Comparison of ENCODE assay signal across 23 cellular contexts in genomic region chr11:111785886-111786412, GRCh38. TPM values are rescaled to one million over a fixed set of nuclear protein-coding genes. Genes with fewer than 3 reads are reported as not detected.
DNase-seq lines count a peak whose midpoint lies in the region; ATAC-seq and TF ChIP-seq lines count a peak whose summit lies in the region.
"Had no signal": no experiment of that assay in that cellular context is flagged by ENCODE, and none has a peak within 500 bp of the region (broad histone marks: within the 10 kb centered on the region; RNA-seq: fewer than 3 reads in every experiment).

No MANE protein-coding gene starts in this region.

- no peak overlapping the region for H3K27ac ChIP-seq in OCI-LY7 (ENCODE audit: low read depth, low read length, poor library complexity, severe bottlenecking)
- H3K27ac ChIP-seq: 22Rv1, colonic mucosa, SJCRH30, upper lobe of right lung had no signal

- DNase-seq in Right ventricle myocardium inferior (ENCODE audit: missing footprints) (no peak), cardiac septum (ENCODE audit: low spot score) (no peak), left ventricle myocardium superior (no peak), mucosa of descending colon (no peak), Kasumi-1 (lab: John Stamatoyannopoulos, UW) (no peak), dermis blood vessel endothelial cell (no peak), OCI-LY7 (ENCODE audit: low spot score) (no peak)
- DNase-seq: activated B cell treated with CpG ODN at 0.5 μM for 24 hours; activated naive CD4-positive, alpha-beta T cell treated with anti-CD3 and anti-CD28 coated beads, Interleukin-2, amount 10 ng/mL, durations not matched to agents 7 days and 5 days; CD8-positive, alpha-beta T cell; colonic mucosa; effector memory CD4-positive, alpha-beta T cell; erythroblast; GOT3; midbrain; naive thymus-derived CD8-positive, alpha-beta T cell; NCI-H1694; occipital lobe; SJCRH30; stimulated activated CD4-positive, alpha-beta T cell treated with anti-CD3 and anti-CD28 coated beads, Interleukin-4, amount 100 ng/mL, for 1 hour; upper lobe of right lung had no signal

- H3K9me3 ChIP-seq in mucosa of descending colon (no peaks in the 10 kb centered on the region), OCI-LY7 (ENCODE audit: low read length) (no peaks in the 10 kb centered on the region)
- H3K9me3 ChIP-seq: colonic mucosa, SJCRH30, upper lobe of right lung had no signal

- H3K4me3 ChIP-seq in mucosa of descending colon (no peak overlapping the region), OCI-LY7 (ENCODE audit: low read depth, low read length, poor library complexity, severe bottlenecking) (no peak overlapping the region)
- H3K4me3 ChIP-seq: colonic mucosa, SJCRH30, upper lobe of right lung had no signal

- ATAC-seq in Right ventricle myocardium inferior, result peak; percentile 65
- ATAC-seq in left ventricle myocardium superior, result peak; percentile 68
- ATAC-seq in mucosa of descending colon, result peak; percentile 52
- ATAC-seq in HG03460 (IDR thresholded peaks at IDR 0.05; ENCODE audit: unreplicated experiment), result no peak
- ATAC-seq: CD8-positive, alpha-beta T cell; naive thymus-derived CD8-positive, alpha-beta T cell; upper lobe of right lung had no signal

- no peak overlapping the region for H2AFZ ChIP-seq in OCI-LY7 (ENCODE audit: low read length)

- TF ChIP-seq CTCF in mucosa of descending colon (IDR thresholded peaks at IDR 0.05) (no peak), OCI-LY7 (conservative IDR thresholded peaks at IDR 0.05; ENCODE audit: low read length) (no peak)

- POLR2A ChIA-PET in OCI-LY7 (lab: Charles Lee), result interaction anchor here (0.8 to 1.3 kb wide), 3 partner anchors 41 to 190 kb away, joined by 3 read pairs; no protein-coding TSS in a partner anchor

- peaks cover 9% of the 10 kb centered on the region for H3K4me1 ChIP-seq in mucosa of descending colon (ENCODE audit: low read depth)
- H3K4me1 ChIP-seq in OCI-LY7 (ENCODE audit: insufficient read depth, low read length, poor library complexity, severe bottlenecking), result no peaks in the 10 kb centered on the region
- H3K4me1 ChIP-seq: colonic mucosa, SJCRH30, upper lobe of right lung had no signal

- no peaks in the 10 kb centered on the region for H4K20me1 ChIP-seq in OCI-LY7 (ENCODE audit: insufficient read depth, low read length)

- CTCF ChIA-PET in OCI-LY7 (lab: Charles Lee; ENCODE audit: unreplicated experiment), result interaction anchor here (0.5 kb wide), 1 partner anchor 70 kb away, joined by 3 read pairs; no protein-coding TSS in a partner anchor

- no peak overlapping the region for H3K4me2 ChIP-seq in OCI-LY7 (ENCODE audit: low read length)

- intact Hi-C loops in Right ventricle myocardium inferior (cut with DNase I), result no loop called here
- intact Hi-C loops in cardiac septum (cut with DNase I), result loop anchor here (5.0 kb wide), 1 partner anchor 36 kb away; no protein-coding TSS in a partner anchor
- intact Hi-C loops in left ventricle myocardium superior (cut with micrococcal nuclease), result no loop called here
- intact Hi-C loops in mucosa of descending colon (cut with DNase I, micrococcal nuclease), result loop anchor here in 1 of 2 donors (10.0 kb wide), 1 partner anchor 49 kb away; no protein-coding TSS in a partner anchor
- intact Hi-C loops in OCI-LY7 (cut with micrococcal nuclease; ENCODE audit: unreplicated experiment), result no loop called here

- H3K9me2 ChIP-seq in OCI-LY7 (ENCODE audit: insufficient read depth, low read length), result no peaks in the 10 kb centered on the region

- H3K79me2 ChIP-seq in OCI-LY7 (ENCODE audit: insufficient read depth, low read depth, low read length), result no peaks in the 10 kb centered on the region

- H3K36me3 ChIP-seq in mucosa of descending colon (ENCODE audit: low read depth) (no peaks in the 10 kb centered on the region), OCI-LY7 (ENCODE audit: insufficient read depth, low read length) (peaks cover 10% of the 10 kb centered on the region; the same call in 1 of the 2 replicates)
- H3K36me3 ChIP-seq: SJCRH30 had no signal

- no TSS peak for BruUV-seq in OCI-LY7 (replicated peaks; lab: Mats Ljungman, UMichigan)

RNA-seq across cellular contexts. Expression of gene PPP2R1B, which starts 19.8 kb away (rescaled TPM):
- total RNA-seq in Right ventricle myocardium inferior (7.8 TPM), cardiac septum (12.9 TPM), left ventricle myocardium superior (7.4 TPM), mucosa of descending colon (10 to 100 TPM; 28.5 to 48.5 (median 47.0) TPM), dermis blood vessel endothelial cell (52.6 and 72.7 TPM in 2 replicates), OCI-LY7 (2022) (81.5 and 84.2 TPM in 2 replicates)
- 30.2 and 50.6 TPM in 2 replicates for total RNA-seq in OCI-LY7 (2014; rRNA removed; shearing (Covaris generic))
